37 cellular contexts compared by ENCODE assay signal in genomic region chr3:26264708-26265107, GRCh38.
"Had no signal": no experiment of that assay in that cellular context is flagged by ENCODE, and none has a peak within 500 bp of the region (broad histone marks: within the 10 kb centered on the region; RNA-seq: fewer than 3 reads in every experiment).

No MANE protein-coding gene starts in this region.

- H3K4me1 Mint-ChIP-seq: activated naive CD4-positive, alpha-beta T cell treated with anti-CD3 and anti-CD28 coated beads, Interleukin-2, amount 10 ng/mL, durations not matched to agents 7 days and 5 days; activated naive CD4-positive, alpha-beta T cell treated with anti-CD3 and anti-CD28 coated beads, Interleukin-2, amount 50 U/mL, for 24 hours; activated naive CD8-positive, alpha-beta T cell treated with anti-CD3 and anti-CD28 coated beads for 36 hours; activated naive CD8-positive, alpha-beta T cell treated with anti-CD3 and anti-CD28 coated beads, Interleukin-2, amount 10 ng/mL, durations not matched to agents 7 days and 5 days; activated naive CD8-positive, alpha-beta T cell treated with anti-CD3 and anti-CD28 coated beads, Interleukin-2, amount 50 U/mL, for 24 hours; activated T-helper 17 cell treated with anti-CD3 and anti-CD28 coated beads, Interleukin-2, amount 50 U/mL, for 72 hours; central memory CD8-positive, alpha-beta T cell had no signal

- H3K9me3 Mint-ChIP-seq: activated naive CD4-positive, alpha-beta T cell treated with anti-CD3 and anti-CD28 coated beads for 36 hours; activated naive CD4-positive, alpha-beta T cell treated with anti-CD3 and anti-CD28 coated beads, Interleukin-2, amount 50 U/mL, for 24 hours; activated naive CD8-positive, alpha-beta T cell treated with anti-CD3 and anti-CD28 coated beads for 36 hours; activated T-cell treated with anti-CD3 and anti-CD28 coated beads, Interleukin-2, amount 50 U/mL, for 4 hours; activated T-cell treated with anti-CD3 and anti-CD28 coated beads, Interleukin-2, amount 50 U/mL, for 72 hours; activated T-helper 1 cell treated with anti-CD3 and anti-CD28 coated beads, Interleukin-12 subunit alpha, Interleukin-12 subunit beta, Interleukin-2, Interleukin-4 antibody, amounts not matched to agents 30 ng/mL and 10 ng/mL and 1 ng/mL, durations not matched to agents 14 hours and 24 hours and 36 hours; activated T-helper 17 cell treated with anti-CD3 and anti-CD28 coated beads, Interleukin-2, amount 50 U/mL, for 72 hours; activated T-helper 2 cell treated with anti-CD3 and anti-CD28 coated beads, Interferon-gamma antibody, Interleukin-2, Interleukin-4, amounts not matched to agents 10 μg/mL and 5 μg/mL and 100 μg/mL, durations not matched to agents 14 hours and 24 hours and 36 hours; brain; central memory CD8-positive, alpha-beta T cell had no signal

- H3K4me3 Mint-ChIP-seq: activated naive CD4-positive, alpha-beta T cell treated with anti-CD3 and anti-CD28 coated beads for 36 hours; activated naive CD4-positive, alpha-beta T cell treated with anti-CD3 and anti-CD28 coated beads, Interleukin-2, amount 10 ng/mL, durations not matched to agents 7 days and 5 days; activated naive CD4-positive, alpha-beta T cell treated with anti-CD3 and anti-CD28 coated beads, Interleukin-2, amount 50 U/mL, for 24 hours; activated naive CD8-positive, alpha-beta T cell; activated naive CD8-positive, alpha-beta T cell treated with anti-CD3 and anti-CD28 coated beads for 36 hours; activated naive CD8-positive, alpha-beta T cell treated with anti-CD3 and anti-CD28 coated beads, Interleukin-2, amount 10 ng/mL, durations not matched to agents 7 days and 5 days; activated naive CD8-positive, alpha-beta T cell treated with anti-CD3 and anti-CD28 coated beads, Interleukin-2, amount 50 U/mL, for 24 hours; activated T-cell treated with anti-CD3 and anti-CD28 coated beads, Interleukin-2, amount 50 U/mL, for 24 hours; activated T-cell treated with anti-CD3 and anti-CD28 coated beads, Interleukin-2, amount 50 U/mL, for 4 hours; activated T-cell treated with anti-CD3 and anti-CD28 coated beads, Interleukin-2, amount 50 U/mL, for 72 hours; activated T-helper 1 cell treated with anti-CD3 and anti-CD28 coated beads, Interleukin-12 subunit alpha, Interleukin-12 subunit beta, Interleukin-2, Interleukin-4 antibody, amounts not matched to agents 30 ng/mL and 10 ng/mL and 1 ng/mL, durations not matched to agents 14 hours and 24 hours and 36 hours; activated T-helper 17 cell treated with anti-CD3 and anti-CD28 coated beads, Interleukin-2, amount 50 U/mL, for 72 hours; brain; central memory CD8-positive, alpha-beta T cell had no signal

- H3K36me3 ChIP-seq: adrenal gland, ascending aorta, brain microvascular endothelial cell, breast epithelium, cardiac muscle cell had no signal

- H3K36me3 Mint-ChIP-seq: activated naive CD4-positive, alpha-beta T cell treated with anti-CD3 and anti-CD28 coated beads, Interleukin-2, amount 10 ng/mL, durations not matched to agents 7 days and 5 days; activated naive CD4-positive, alpha-beta T cell treated with anti-CD3 and anti-CD28 coated beads, Interleukin-2, amount 50 U/mL, for 24 hours; activated naive CD4-positive, alpha-beta T cell treated with anti-CD3 and anti-CD28 coated beads, Interleukin-2, amount 50 U/mL, for 72 hours; activated naive CD8-positive, alpha-beta T cell; activated naive CD8-positive, alpha-beta T cell treated with anti-CD3 and anti-CD28 coated beads for 36 hours; activated naive CD8-positive, alpha-beta T cell treated with anti-CD3 and anti-CD28 coated beads, Interleukin-2, amount 10 ng/mL, durations not matched to agents 7 days and 5 days; brain had no signal

- H3K27me3 Mint-ChIP-seq: activated naive CD4-positive, alpha-beta T cell treated with anti-CD3 and anti-CD28 coated beads, Interleukin-2, amount 10 ng/mL, durations not matched to agents 7 days and 5 days; activated naive CD4-positive, alpha-beta T cell treated with anti-CD3 and anti-CD28 coated beads, Interleukin-2, amount 50 U/mL, for 24 hours; activated naive CD8-positive, alpha-beta T cell; activated naive CD8-positive, alpha-beta T cell treated with anti-CD3 and anti-CD28 coated beads for 36 hours; activated naive CD8-positive, alpha-beta T cell treated with anti-CD3 and anti-CD28 coated beads, Interleukin-2, amount 10 ng/mL, durations not matched to agents 7 days and 5 days; activated naive CD8-positive, alpha-beta T cell treated with anti-CD3 and anti-CD28 coated beads, Interleukin-2, amount 50 U/mL, for 24 hours; activated T-cell treated with anti-CD3 and anti-CD28 coated beads, Interleukin-2, amount 50 U/mL, for 24 hours; activated T-helper 17 cell treated with anti-CD3 and anti-CD28 coated beads, Interleukin-2, amount 50 U/mL, for 72 hours; brain; central memory CD8-positive, alpha-beta T cell had no signal

- ATAC-seq: activated naive CD4-positive, alpha-beta T cell treated with anti-CD3 and anti-CD28 coated beads, Interleukin-2, amount 50 U/mL, for 72 hours; activated naive CD8-positive, alpha-beta T cell treated with anti-CD3 and anti-CD28 coated beads, Interleukin-2, amount 50 U/mL, for 24 hours; activated T-cell treated with anti-CD3 and anti-CD28 coated beads, Interleukin-2, amount 50 U/mL, for 4 hours; activated T-cell treated with anti-CD3 and anti-CD28 coated beads, Interleukin-2, amount 50 U/mL, for 72 hours; activated T-helper 17 cell treated with anti-CD3 and anti-CD28 coated beads, Interleukin-2, amount 50 U/mL, for 72 hours; body of pancreas had no signal

- H3K27ac Mint-ChIP-seq: activated naive CD4-positive, alpha-beta T cell treated with anti-CD3 and anti-CD28 coated beads for 36 hours; activated naive CD4-positive, alpha-beta T cell treated with anti-CD3 and anti-CD28 coated beads, Interleukin-2, amount 10 ng/mL, durations not matched to agents 7 days and 5 days; activated naive CD4-positive, alpha-beta T cell treated with anti-CD3 and anti-CD28 coated beads, Interleukin-2, amount 50 U/mL, for 24 hours; activated naive CD4-positive, alpha-beta T cell treated with anti-CD3 and anti-CD28 coated beads, Interleukin-2, amount 50 U/mL, for 72 hours; activated naive CD8-positive, alpha-beta T cell; activated naive CD8-positive, alpha-beta T cell treated with anti-CD3 and anti-CD28 coated beads for 36 hours; activated naive CD8-positive, alpha-beta T cell treated with anti-CD3 and anti-CD28 coated beads, Interleukin-2, amount 10 ng/mL, durations not matched to agents 7 days and 5 days; activated naive CD8-positive, alpha-beta T cell treated with anti-CD3 and anti-CD28 coated beads, Interleukin-2, amount 50 U/mL, for 24 hours; activated T-cell treated with anti-CD3 and anti-CD28 coated beads, Interleukin-2, amount 50 U/mL, for 24 hours; activated T-cell treated with anti-CD3 and anti-CD28 coated beads, Interleukin-2, amount 50 U/mL, for 72 hours; activated T-helper 1 cell treated with anti-CD3 and anti-CD28 coated beads, Interleukin-12 subunit alpha, Interleukin-12 subunit beta, Interleukin-2, Interleukin-4 antibody, amounts not matched to agents 30 ng/mL and 10 ng/mL and 1 ng/mL, durations not matched to agents 14 hours and 24 hours and 36 hours; activated T-helper 17 cell treated with anti-CD3 and anti-CD28 coated beads, Interleukin-2, amount 50 U/mL, for 72 hours; activated T-helper 2 cell treated with anti-CD3 and anti-CD28 coated beads, Interferon-gamma antibody, Interleukin-2, Interleukin-4, amounts not matched to agents 10 μg/mL and 5 μg/mL and 100 μg/mL, durations not matched to agents 14 hours and 24 hours and 36 hours; brain had no signal

- H3K9me3 ChIP-seq: adrenal gland, ascending aorta, body of pancreas, breast epithelium had no signal

- H3K4me1 ChIP-seq: adrenal gland, ascending aorta, breast epithelium had no signal

- DNase-seq: activated effector memory CD4-positive, alpha-beta T cell treated with anti-CD3 and anti-CD28 coated beads, Interleukin-2, amount 50 U/mL, for 16 hours; activated effector memory CD4-positive, alpha-beta T cell treated with Interleukin-2 at 50 U/mL for 16 hours; activated gamma-delta T cell; activated gamma-delta T cell treated with Interleukin-2 at 50 U/mL for 16 hours; activated naive CD4-positive, alpha-beta T cell; activated naive CD4-positive, alpha-beta T cell treated with anti-CD3 and anti-CD28 coated beads for 36 hours; activated naive CD4-positive, alpha-beta T cell treated with anti-CD3 and anti-CD28 coated beads, Interleukin-2, amount 10 ng/mL, durations not matched to agents 7 days and 5 days; activated naive CD4-positive, alpha-beta T cell treated with anti-CD3 and anti-CD28 coated beads, Interleukin-2, amount 50 U/mL, for 16 hours; activated naive CD4-positive, alpha-beta T cell treated with Interleukin-2 at 50 U/mL for 16 hours; activated naive CD8-positive, alpha-beta T cell treated with anti-CD3 and anti-CD28 coated beads for 36 hours; activated naive CD8-positive, alpha-beta T cell treated with anti-CD3 and anti-CD28 coated beads, Interleukin-2, amount 10 ng/mL, durations not matched to agents 7 days and 5 days; activated naive CD8-positive, alpha-beta T cell treated with anti-CD3 and anti-CD28 coated beads, Interleukin-2, amount 50 U/mL, for 24 hours; activated T-cell treated with anti-CD3 and anti-CD28 coated beads, Interleukin-2, amount 50 U/mL, for 24 hours; activated T-cell treated with anti-CD3 and anti-CD28 coated beads, Interleukin-2, amount 50 U/mL, for 4 hours; activated T-cell treated with anti-CD3 and anti-CD28 coated beads, Interleukin-2, amount 50 U/mL, for 48 hours; activated T-cell treated with anti-CD3 and anti-CD28 coated beads, Interleukin-2, amount 50 U/mL, for 72 hours; adrenal gland; amniotic stem cell; amygdala; anterior cingulate cortex; aorta; body of pancreas; brain microvascular endothelial cell; caudate nucleus; central memory CD4-positive, alpha-beta T cell; cerebellar nuclear complex had no signal

- H3K27me3 ChIP-seq: adrenal gland, ascending aorta, body of pancreas, brain microvascular endothelial cell, breast epithelium, cardiac muscle cell had no signal

- H3K27ac ChIP-seq: adrenal gland, ascending aorta, body of pancreas, brain microvascular endothelial cell, breast epithelium, cardiac muscle cell had no signal

- H3K4me3 ChIP-seq: adrenal gland, ascending aorta, body of pancreas, breast epithelium, cardiac muscle cell had no signal
